1 cellular context compared by ENCODE assay signal in genomic region chr3:50158747-50159146, GRCh38.
TF ChIP-seq lines count a peak whose summit lies in the region.

No MANE protein-coding gene starts in this region.

TF ChIP-seq in H1, 55 proteins besides CTCF, POLR2A, EP300 and RAD21:
- TF ChIP-seq RNF2 (IDR thresholded peaks at IDR 0.05; ENCODE audit: borderline replicate concordance, low read depth, low read length, missing control alignments, poor library complexity, severe bottlenecking) (no peak), HDAC2 (IDR thresholded peaks at IDR 0.05; ENCODE audit: borderline replicate concordance in 1 of 2, low read depth in 2 of 2, low read length in 2 of 2) (0 out of 4 replicates have a peak, but pooled peaks of 1 of the 2 experiments have one; percentile 41), GTF2F1 (IDR thresholded peaks at IDR 0.05; ENCODE audit: borderline replicate concordance, low read depth, low read length) (no peak), KDM1A (IDR thresholded peaks at IDR 0.05; ENCODE audit: borderline replicate concordance, low read length) (peak; percentile 98)
